In genomic region chr1:72282690-72283203, GRCh38 we compare ENCODE assay signal across 8 cellular contexts. TPM values are rescaled to one million over a fixed set of nuclear protein-coding genes. Genes with fewer than 3 reads are reported as not detected.
DNase-seq lines count a peak whose midpoint lies in the region; ATAC-seq, FAIRE-seq and TF ChIP-seq lines count a peak whose summit lies in the region.

No MANE protein-coding gene starts in this region.

- ATAC-seq in GM18907 (IDR thresholded peaks at IDR 0.05; ENCODE audit: unreplicated experiment) (peak; percentile 80), HG03135 (IDR thresholded peaks at IDR 0.05; ENCODE audit: unreplicated experiment) (peak; percentile 76), HepG2 (peak; percentile 88)

- H3K36me3 ChIP-seq in ectodermal cell (ENCODE audit: control insufficient read depth, insufficient read depth, low read length) (no peaks in the 10 kb centered on the region), HepG2 (replicated peaks in 1 of 2; ENCODE audit: control insufficient read depth in 1 of 2, insufficient read depth in 2 of 2, low read length in 2 of 2) (no peaks in the 10 kb centered on the region)

- H2AFZ ChIP-seq in HepG2 (ENCODE audit: low read length): peak overlapping the region; percentile 40

- no peak overlapping the region for H3K9ac ChIP-seq in HepG2 (ENCODE audit: insufficient read depth, low read depth, low read length)

- DNase-seq in AG09319 (ENCODE audit: extremely low read depth, low read depth): peak; percentile 85
- peak; percentile 88 for DNase-seq in NCI-H2171 (lab: John Stamatoyannopoulos, UW)
- peak; percentile 26 to 41 for DNase-seq in activated CD4-positive, alpha-beta T cell treated with anti-CD3 and anti-CD28 coated beads for 4 hours
- peak; percentile 25 for DNase-seq in HepG2 (ENCODE audit: low spot score)
- DNase-seq in stimulated activated CD4-positive, alpha-beta T cell treated with anti-CD3 and anti-CD28 coated beads, Interleukin-2, amount 100 ng/mL, for 4 hours (ENCODE audit: low read depth): peak; percentile 25

- no peak for FAIRE-seq in HepG2 (lab: Jason Lieb, UNC)

- H3K4me2 ChIP-seq in HepG2 (ENCODE audit: low read depth, low read length): peak overlapping the region; percentile 99

- TF ChIP-seq POLR2A in HepG2 (IDR thresholded peaks at IDR 0.05; ENCODE audit: insufficient read depth in 1 of 2, low read depth in 2 of 2, low read length in 2 of 2): no peak

- H3K9me3 ChIP-seq in ectodermal cell (ENCODE audit: control insufficient read depth, low read length) (no peaks in the 10 kb centered on the region), HepG2 (ENCODE audit: low read length) (no peaks in the 10 kb centered on the region)

- no peaks in the 10 kb centered on the region for H3K79me2 ChIP-seq in HepG2 (ENCODE audit: insufficient read depth, low read length)

- no peak for TF ChIP-seq CTCF in AG09319 (IDR thresholded peaks at IDR 0.05; ENCODE audit: low read depth, low read length)
- 0 out of 2 replicates have a peak, but pooled peaks have one; percentile 10 for TF ChIP-seq CTCF in HepG2 (CRISPR knock-in tag; IDR thresholded peaks at IDR 0.05)

- TF ChIP-seq RAD21 in HepG2 (CRISPR knock-in tag; IDR thresholded peaks at IDR 0.05): no peak

- H3K27ac ChIP-seq in ectodermal cell (ENCODE audit: insufficient read depth, low read depth, low read length, poor library complexity, severe bottlenecking): peak overlapping the region; percentile 86
- no peak overlapping the region for H3K27ac ChIP-seq in HepG2 (ENCODE audit: extremely low read length, insufficient read depth, low read length)

- H4K20me1 ChIP-seq in HepG2 (ENCODE audit: insufficient read depth, low read length): no peaks in the 10 kb centered on the region

- BruUV-seq in HepG2 (replicated peaks; lab: Mats Ljungman, UMichigan): no TSS peak

- POLR2A ChIA-PET in HepG2 (lab: Yijun Ruan, JAX): no interaction called here

- intact Hi-C loops in HepG2 (cut with micrococcal nuclease; ENCODE audit: unreplicated experiment): loop anchor here (2.0 to 5.0 kb wide), 3 partner anchors 42 to 200 kb away; no protein-coding TSS in a partner anchor

- H3K4me1 ChIP-seq in ectodermal cell (ENCODE audit: control insufficient read depth, insufficient read depth, low read length) (peaks cover 8% of the 10 kb centered on the region), HepG2 (ENCODE audit: insufficient read depth, low read length) (peaks cover 24% of the 10 kb centered on the region)

- in situ Hi-C loops in HepG2 (cut with HindIII; ENCODE audit: extremely low pct_ligation_motif_present, low pct_unique_long_range_greater_than_20kb): no loop called here

- H3K27me3 ChIP-seq in ectodermal cell (ENCODE audit: control insufficient read depth, insufficient read depth, low read length, poor library complexity, severe bottlenecking) (peaks cover 32% of the 10 kb centered on the region), HepG2 (ENCODE audit: control insufficient read depth in 1 of 2, insufficient read depth in 2 of 2, low read length in 2 of 2) (peaks cover 0 to 35% of the 10 kb centered on the region in 2 experiments; a peak in 4 of 5 replicates)

- WGBS in ectodermal cell, 2 experiments: 0% methylated on average over 39 to 41 of the region's 41 CpGs
- 0% methylated on average over 37 of the region's 41 CpGs for WGBS in HepG2 (ENCODE audit: low lambda C conversion rate)

- CTCF ChIA-PET in HepG2 (lab: Yijun Ruan, JAX; ENCODE audit: low intra/inter-chr PET ratio, low total read pairs): no interaction called here

- no peak for TF ChIP-seq EP300 in HepG2 (IDR thresholded peaks at IDR 0.05; ENCODE audit: low read depth in 2 of 2, low read length in 2 of 2)
- no peak for TF ChIP-seq EP300 in HepG2 (CRISPR knock-in tag; IDR thresholded peaks at IDR 0.05; ENCODE audit: borderline replicate concordance)

- H3K4me3 ChIP-seq in ectodermal cell (ENCODE audit: insufficient read depth, low read depth, low read length): peak overlapping the region; percentile 68
- peak overlapping the region; percentile 50 to 73 (median 56) for H3K4me3 ChIP-seq in HepG2 (replicated peaks in 1 of 3; ENCODE audit: insufficient read depth in 1 of 3, low read depth in 2 of 3, low read length in 3 of 3)

TF ChIP-seq in HepG2, 621 proteins besides CTCF, POLR2A, EP300 and RAD21 (continues in another document):
- TF ChIP-seq ZNF329 (CRISPR knock-in tag; IDR thresholded peaks at IDR 0.05; ENCODE audit: low read depth): no peak
- TF ChIP-seq SMC3 (IDR thresholded peaks at IDR 0.05; ENCODE audit: low read length): no peak
- TF ChIP-seq ZNF780A (CRISPR knock-in tag; IDR thresholded peaks at IDR 0.05): no peak
- no peak for TF ChIP-seq HMG20A (CRISPR knock-in tag; IDR thresholded peaks at IDR 0.05; ENCODE audit: borderline replicate concordance)
- TF ChIP-seq SMAD9 (CRISPR knock-in tag; IDR thresholded peaks at IDR 0.05): no peak
- no peak for TF ChIP-seq IKZF4 (CRISPR knock-in tag; IDR thresholded peaks at IDR 0.05; ENCODE audit: borderline replicate concordance, low read depth, not compliant biosample characterization)
- TF ChIP-seq ZC3H13 (CRISPR knock-in tag; IDR thresholded peaks at IDR 0.05): no peak
- no peak for TF ChIP-seq SETDB1 (CRISPR knock-in tag; IDR thresholded peaks at IDR 0.05; ENCODE audit: borderline replicate concordance)
- TF ChIP-seq TAF1 (CRISPR knock-in tag; IDR thresholded peaks at IDR 0.05): 0 out of 2 replicates have a peak, but pooled peaks have one; percentile 1
- TF ChIP-seq TBX2 (CRISPR knock-in tag; IDR thresholded peaks at IDR 0.05; ENCODE audit: borderline replicate concordance): no peak
- no peak for TF ChIP-seq ISL2 (CRISPR knock-in tag; IDR thresholded peaks at IDR 0.05)
- TF ChIP-seq, protein P1, sequence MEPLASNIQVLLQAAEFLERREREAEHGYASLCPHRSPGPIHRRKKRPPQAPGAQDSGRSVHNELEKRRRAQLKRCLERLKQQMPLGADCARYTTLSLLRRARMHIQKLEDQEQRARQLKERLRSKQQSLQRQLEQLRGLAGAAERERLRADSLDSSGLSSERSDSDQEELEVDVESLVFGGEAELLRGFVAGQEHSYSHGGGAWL (CRISPR knock-in tag; IDR thresholded peaks at IDR 0.05): no peak
- no peak for TF ChIP-seq PAXIP1 (CRISPR knock-in tag; conservative IDR thresholded peaks at IDR 0.05)
- TF ChIP-seq ZSCAN20 (CRISPR knock-in tag; IDR thresholded peaks at IDR 0.05; ENCODE audit: borderline replicate concordance): no peak
- TF ChIP-seq ZSCAN25 (CRISPR knock-in tag; IDR thresholded peaks at IDR 0.05): no peak
- no peak for TF ChIP-seq ZNF816 (CRISPR knock-in tag; IDR thresholded peaks at IDR 0.05; ENCODE audit: borderline replicate concordance)
- no peak for TF ChIP-seq TBP (CRISPR knock-in tag; IDR thresholded peaks at IDR 0.05)

RNA-seq across cellular contexts. Expression of gene NEGR1, which starts 0.4 kb away (rescaled TPM):
- polyA plus RNA-seq in ectodermal cell (2013, experiment 1 of 4): 0.67 TPM
- 0.71 TPM for polyA plus RNA-seq in ectodermal cell (2013, experiment 2 of 4)
- polyA plus RNA-seq in ectodermal cell (2013, experiment 3 of 4): 1.1 TPM
- 1.1 TPM for polyA plus RNA-seq in ectodermal cell (2013, experiment 4 of 4)
- total RNA-seq in HepG2 (2016; rRNA removed; fragmentation: Illumina TruSeq; extraction: Trizol): not detected in 2 replicates
- total RNA-seq in HepG2 (2016; cell fraction: cytosol; rRNA removed; fragmentation: Illumina TruSeq; extraction: Trizol; ENCODE audit: low read depth): not detected in 2 replicates
- total RNA-seq in HepG2 (2016; cell fraction: insoluble cytoplasmic fraction; rRNA removed; fragmentation: Illumina TruSeq; extraction: Trizol): 0.03 TPM in 1 of 2 replicates, not detected in the other
- not detected in 2 replicates for total RNA-seq in HepG2 (2016; cell fraction: membrane; rRNA removed; fragmentation: Illumina TruSeq; extraction: Trizol)
- total RNA-seq in HepG2 (2016; cell fraction: nucleus; rRNA removed; fragmentation: Illumina TruSeq; extraction: Trizol): not detected in 2 replicates
- not detected in 2 replicates for polyA plus RNA-seq in HepG2 (2011; rRNA removed)
- not detected in 2 replicates for polyA plus RNA-seq in HepG2 (2011; cell fraction: cytosol; rRNA removed)
- polyA plus RNA-seq in HepG2 (2011; cell fraction: nucleus; rRNA removed): not detected in 2 replicates
- polyA plus RNA-seq in HepG2 (2012): 0.01 TPM in 1 of 2 replicates, not detected in the other
- polyA plus RNA-seq in HepG2 (2016; cell fraction: cytosol; fragmentation: Illumina TruSeq; extraction: Trizol; ENCODE audit: low read depth): not detected in 2 replicates
- not detected in 2 replicates for polyA plus RNA-seq in HepG2 (2016; cell fraction: insoluble cytoplasmic fraction; fragmentation: Illumina TruSeq; extraction: Trizol; ENCODE audit: low read depth)
- polyA plus RNA-seq in HepG2 (2016; cell fraction: membrane; fragmentation: Illumina TruSeq; extraction: Trizol; ENCODE audit: low read depth): not detected in 2 replicates
- polyA plus RNA-seq in HepG2 (2016; cell fraction: nucleus; fragmentation: Illumina TruSeq; extraction: Trizol; ENCODE audit: insufficient read depth, low read depth): not detected in 2 replicates
- polyA minus RNA-seq in HepG2 (2011; rRNA and poly(A)+ RNA removed; ENCODE audit: low replicate concordance): 0.68 and 3.3 TPM in 2 replicates
- not detected in 2 replicates for polyA minus RNA-seq in HepG2 (2011; cell fraction: cytosol; rRNA and poly(A)+ RNA removed)
- not detected in 2 replicates for polyA minus RNA-seq in HepG2 (2011; cell fraction: nucleus; rRNA and poly(A)+ RNA removed)

Comparison
In these comparisons a context has a peak if more than half of its experiments do, and no peak if none do; other contexts are left out.
1. DNase-seq: peak in every context shown above with its lines; median percentile 88 in NCI-H2171; 85 in AG09319; 34 in activated CD4-positive, alpha-beta T cell treated with anti-CD3 and anti-CD28 coated beads for 4 hours; 25 in HepG2; 25 in stimulated activated CD4-positive, alpha-beta T cell treated with anti-CD3 and anti-CD28 coated beads, Interleukin-2, amount 100 ng/mL, for 4 hours.